In genomic region chr19:40191836-40192646, GRCh38 we compare ENCODE assay signal across 1 cellular context.
A peak's percentile ranks its signal among the peaks of the same experiment; 100 is the strongest.
TF ChIP-seq lines count a peak whose summit lies in the region.

No MANE protein-coding gene starts in this region.

TF ChIP-seq in HEK293, 187 proteins besides CTCF, POLR2A, EP300 and RAD21 (continued from another document and continues in another):
- TF ChIP-seq EGR2 (tag by site-specific recombination; IDR thresholded peaks at IDR 0.05; ENCODE audit: low read depth): peak; percentile 96
- no peak for TF ChIP-seq ZSCAN18 (tag by site-specific recombination; IDR thresholded peaks at IDR 0.05)
- TF ChIP-seq HOXD13 (CRISPR knock-in tag; IDR thresholded peaks at IDR 0.05; ENCODE audit: borderline replicate concordance): no peak
- TF ChIP-seq ZBTB17 (tag by site-specific recombination; IDR thresholded peaks at IDR 0.05): peak; percentile 33
- TF ChIP-seq ZNF707 (tag by site-specific recombination; IDR thresholded peaks at IDR 0.05): no peak
- TF ChIP-seq ZNF513 (tag by site-specific recombination; IDR thresholded peaks at IDR 0.05): peak; percentile 62
- TF ChIP-seq, protein P1, sequence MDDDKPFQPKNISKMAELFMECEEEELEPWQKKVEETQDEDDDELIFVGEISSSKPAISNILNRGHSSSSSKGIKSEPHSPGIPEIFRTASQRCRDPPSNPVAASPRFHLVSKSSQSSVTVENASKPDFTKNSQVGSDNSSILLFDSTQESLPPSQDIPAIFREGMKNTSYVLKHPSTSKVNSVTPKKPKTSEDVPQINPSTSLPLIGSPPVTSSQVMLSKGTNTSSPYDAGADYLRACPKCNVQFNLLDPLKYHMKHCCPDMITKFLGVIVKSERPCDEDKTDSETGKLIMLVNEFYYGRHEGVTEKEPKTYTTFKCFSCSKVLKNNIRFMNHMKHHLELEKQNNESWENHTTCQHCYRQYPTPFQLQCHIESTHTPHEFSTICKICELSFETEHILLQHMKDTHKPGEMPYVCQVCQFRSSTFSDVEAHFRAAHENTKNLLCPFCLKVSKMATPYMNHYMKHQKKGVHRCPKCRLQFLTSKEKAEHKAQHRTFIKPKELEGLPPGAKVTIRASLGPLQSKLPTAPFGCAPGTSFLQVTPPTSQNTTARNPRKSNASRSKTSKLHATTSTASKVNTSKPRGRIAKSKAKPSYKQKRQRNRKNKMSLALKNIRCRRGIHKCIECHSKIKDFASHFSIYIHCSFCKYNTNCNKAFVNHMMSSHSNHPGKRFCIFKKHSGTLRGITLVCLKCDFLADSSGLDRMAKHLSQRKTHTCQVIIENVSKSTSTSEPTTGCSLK (tag by site-specific recombination; IDR thresholded peaks at IDR 0.05): no peak
- no peak for TF ChIP-seq OVOL3 (tag by site-specific recombination; IDR thresholded peaks at IDR 0.05)
- TF ChIP-seq WT1 (tag by site-specific recombination; IDR thresholded peaks at IDR 0.05): no peak
- TF ChIP-seq ELK4 (IDR thresholded peaks at IDR 0.05; ENCODE audit: borderline replicate concordance, low read depth, low read length): no peak
- peak; percentile 38; the same call in 1 of the 2 replicates for TF ChIP-seq INSM2 (tag by site-specific recombination; IDR thresholded peaks at IDR 0.05)
- TF ChIP-seq, protein P2, sequence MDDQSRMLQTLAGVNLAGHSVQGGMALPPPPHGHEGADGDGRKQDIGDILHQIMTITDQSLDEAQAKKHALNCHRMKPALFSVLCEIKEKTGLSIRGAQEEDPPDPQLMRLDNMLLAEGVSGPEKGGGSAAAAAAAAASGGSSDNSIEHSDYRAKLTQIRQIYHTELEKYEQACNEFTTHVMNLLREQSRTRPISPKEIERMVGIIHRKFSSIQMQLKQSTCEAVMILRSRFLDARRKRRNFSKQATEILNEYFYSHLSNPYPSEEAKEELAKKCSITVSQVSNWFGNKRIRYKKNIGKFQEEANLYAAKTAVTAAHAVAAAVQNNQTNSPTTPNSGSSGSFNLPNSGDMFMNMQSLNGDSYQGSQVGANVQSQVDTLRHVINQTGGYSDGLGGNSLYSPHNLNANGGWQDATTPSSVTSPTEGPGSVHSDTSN (CRISPR knock-in tag; IDR thresholded peaks at IDR 0.05): no peak
- TF ChIP-seq ZNF138 (tag by site-specific recombination; IDR thresholded peaks at IDR 0.05; ENCODE audit: borderline replicate concordance): no peak
- no peak for TF ChIP-seq ZNF24 (tag by site-specific recombination; IDR thresholded peaks at IDR 0.05)
- TF ChIP-seq ZNF629 (tag by site-specific recombination; IDR thresholded peaks at IDR 0.05): peak; percentile 14; the same call in 1 of the 2 replicates
- TF ChIP-seq AEBP2 (tag by site-specific recombination; IDR thresholded peaks at IDR 0.05; ENCODE audit: borderline replicate concordance): no peak
- no peak for TF ChIP-seq ZNF214 (tag by site-specific recombination; IDR thresholded peaks at IDR 0.05; ENCODE audit: borderline replicate concordance)
- TF ChIP-seq TRIM28 (IDR thresholded peaks at IDR 0.05; ENCODE audit: borderline replicate concordance, low read length): no peak
- no peak for TF ChIP-seq ZNF416 (tag by site-specific recombination; IDR thresholded peaks at IDR 0.05)
- no peak; the same call in 1 of the 2 replicates for TF ChIP-seq ZNF16 (tag by site-specific recombination; IDR thresholded peaks at IDR 0.05; ENCODE audit: low read depth)
- TF ChIP-seq ZSCAN23 (tag by site-specific recombination; IDR thresholded peaks at IDR 0.05): no peak
- TF ChIP-seq ZNF239 (tag by site-specific recombination; IDR thresholded peaks at IDR 0.05): no peak
- TF ChIP-seq ZNF37A (tag by site-specific recombination; IDR thresholded peaks at IDR 0.05): no peak
- no peak for TF ChIP-seq ZNF830 (tag by site-specific recombination; IDR thresholded peaks at IDR 0.05; ENCODE audit: low read depth)
- TF ChIP-seq SP3 (tag by site-specific recombination; IDR thresholded peaks at IDR 0.05): peak; percentile 99
- TF ChIP-seq ZFP69B (tag by site-specific recombination; IDR thresholded peaks at IDR 0.05): 0 out of 2 replicates have a peak, but pooled peaks have one; percentile 28
- peak; percentile 51; the same call in 1 of the 2 replicates for TF ChIP-seq ZNF423 (tag by site-specific recombination; IDR thresholded peaks at IDR 0.05)
- no peak for TF ChIP-seq ZNF660 (tag by site-specific recombination; IDR thresholded peaks at IDR 0.05)
- TF ChIP-seq ZNF747 (tag by site-specific recombination; IDR thresholded peaks at IDR 0.05): no peak
- no peak for TF ChIP-seq ZNF140 (tag by site-specific recombination; IDR thresholded peaks at IDR 0.05)
- TF ChIP-seq ZNF521 (tag by site-specific recombination; IDR thresholded peaks at IDR 0.05): no peak
- peak; percentile 85 for TF ChIP-seq KLF1 (tag by site-specific recombination; IDR thresholded peaks at IDR 0.05)
- TF ChIP-seq ZNF211 (tag by site-specific recombination; IDR thresholded peaks at IDR 0.05; ENCODE audit: low read depth): no peak
- TF ChIP-seq ZBTB20 (tag by site-specific recombination; IDR thresholded peaks at IDR 0.05): peak; percentile 93
- TF ChIP-seq ZBTB8A (tag by site-specific recombination; IDR thresholded peaks at IDR 0.05): peak; percentile 33; the same call in 1 of the 2 replicates
- no peak for TF ChIP-seq ZNF157 (tag by site-specific recombination; IDR thresholded peaks at IDR 0.05)
- 0 out of 2 replicates have a peak, but pooled peaks have one; percentile 49 for TF ChIP-seq ZFP3 (tag by site-specific recombination; IDR thresholded peaks at IDR 0.05; ENCODE audit: low read depth)
- no peak for TF ChIP-seq ZNF19 (tag by site-specific recombination; IDR thresholded peaks at IDR 0.05; ENCODE audit: low read depth)
- no peak for TF ChIP-seq HOXC10 (CRISPR knock-in tag; IDR thresholded peaks at IDR 0.05)
- TF ChIP-seq, protein P3, sequence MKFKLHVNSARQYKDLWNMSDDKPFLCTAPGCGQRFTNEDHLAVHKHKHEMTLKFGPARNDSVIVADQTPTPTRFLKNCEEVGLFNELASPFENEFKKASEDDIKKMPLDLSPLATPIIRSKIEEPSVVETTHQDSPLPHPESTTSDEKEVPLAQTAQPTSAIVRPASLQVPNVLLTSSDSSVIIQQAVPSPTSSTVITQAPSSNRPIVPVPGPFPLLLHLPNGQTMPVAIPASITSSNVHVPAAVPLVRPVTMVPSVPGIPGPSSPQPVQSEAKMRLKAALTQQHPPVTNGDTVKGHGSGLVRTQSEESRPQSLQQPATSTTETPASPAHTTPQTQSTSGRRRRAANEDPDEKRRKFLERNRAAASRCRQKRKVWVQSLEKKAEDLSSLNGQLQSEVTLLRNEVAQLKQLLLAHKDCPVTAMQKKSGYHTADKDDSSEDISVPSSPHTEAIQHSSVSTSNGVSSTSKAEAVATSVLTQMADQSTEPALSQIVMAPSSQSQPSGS (tag by site-specific recombination; IDR thresholded peaks at IDR 0.05; ENCODE audit: low read depth): no peak
- TF ChIP-seq, protein P4, sequence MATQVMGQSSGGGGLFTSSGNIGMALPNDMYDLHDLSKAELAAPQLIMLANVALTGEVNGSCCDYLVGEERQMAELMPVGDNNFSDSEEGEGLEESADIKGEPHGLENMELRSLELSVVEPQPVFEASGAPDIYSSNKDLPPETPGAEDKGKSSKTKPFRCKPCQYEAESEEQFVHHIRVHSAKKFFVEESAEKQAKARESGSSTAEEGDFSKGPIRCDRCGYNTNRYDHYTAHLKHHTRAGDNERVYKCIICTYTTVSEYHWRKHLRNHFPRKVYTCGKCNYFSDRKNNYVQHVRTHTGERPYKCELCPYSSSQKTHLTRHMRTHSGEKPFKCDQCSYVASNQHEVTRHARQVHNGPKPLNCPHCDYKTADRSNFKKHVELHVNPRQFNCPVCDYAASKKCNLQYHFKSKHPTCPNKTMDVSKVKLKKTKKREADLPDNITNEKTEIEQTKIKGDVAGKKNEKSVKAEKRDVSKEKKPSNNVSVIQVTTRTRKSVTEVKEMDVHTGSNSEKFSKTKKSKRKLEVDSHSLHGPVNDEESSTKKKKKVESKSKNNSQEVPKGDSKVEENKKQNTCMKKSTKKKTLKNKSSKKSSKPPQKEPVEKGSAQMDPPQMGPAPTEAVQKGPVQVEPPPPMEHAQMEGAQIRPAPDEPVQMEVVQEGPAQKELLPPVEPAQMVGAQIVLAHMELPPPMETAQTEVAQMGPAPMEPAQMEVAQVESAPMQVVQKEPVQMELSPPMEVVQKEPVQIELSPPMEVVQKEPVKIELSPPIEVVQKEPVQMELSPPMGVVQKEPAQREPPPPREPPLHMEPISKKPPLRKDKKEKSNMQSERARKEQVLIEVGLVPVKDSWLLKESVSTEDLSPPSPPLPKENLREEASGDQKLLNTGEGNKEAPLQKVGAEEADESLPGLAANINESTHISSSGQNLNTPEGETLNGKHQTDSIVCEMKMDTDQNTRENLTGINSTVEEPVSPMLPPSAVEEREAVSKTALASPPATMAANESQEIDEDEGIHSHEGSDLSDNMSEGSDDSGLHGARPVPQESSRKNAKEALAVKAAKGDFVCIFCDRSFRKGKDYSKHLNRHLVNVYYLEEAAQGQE (tag by site-specific recombination; IDR thresholded peaks at IDR 0.05): no peak
- no peak for TF ChIP-seq IKZF3 (tag by site-specific recombination; IDR thresholded peaks at IDR 0.05)
- TF ChIP-seq GLIS1 (tag by site-specific recombination; IDR thresholded peaks at IDR 0.05): peak; percentile 96
- no peak for TF ChIP-seq ZNF621 (tag by site-specific recombination; IDR thresholded peaks at IDR 0.05)
- no peak for TF ChIP-seq ZNF202 (tag by site-specific recombination; IDR thresholded peaks at IDR 0.05; ENCODE audit: borderline replicate concordance)
- no peak for TF ChIP-seq ZNF585B (tag by site-specific recombination; IDR thresholded peaks at IDR 0.05)
- peak; percentile 89 for TF ChIP-seq ZBTB48 (tag by site-specific recombination; IDR thresholded peaks at IDR 0.05)
- TF ChIP-seq HIC1 (tag by site-specific recombination; IDR thresholded peaks at IDR 0.05): peak; percentile 83
